In genomic region chr9:123216387-123216786, GRCh38 we compare ENCODE assay signal across 1 cellular context.
TF ChIP-seq lines count a peak whose summit lies in the region.

No MANE protein-coding gene starts in this region.

TF ChIP-seq in GM23338, 12 proteins besides CTCF, POLR2A, EP300 and RAD21:
- TF ChIP-seq ZNF331 (CRISPR knock-in tag; IDR thresholded peaks at IDR 0.05; ENCODE audit: low read depth): no peak
- no peak for TF ChIP-seq ETS1 (IDR thresholded peaks at IDR 0.05)
- TF ChIP-seq POLR2AphosphoS5 (IDR thresholded peaks at IDR 0.05; ENCODE audit: low read depth): no peak
- TF ChIP-seq EZH2phosphoT487 (IDR thresholded peaks at IDR 0.05; ENCODE audit: unreplicated experiment): no peak
- TF ChIP-seq CREB1 (CRISPR knock-in tag; IDR thresholded peaks at IDR 0.05; ENCODE audit: low read depth): no peak
- TF ChIP-seq NANOG (IDR thresholded peaks at IDR 0.05; ENCODE audit: borderline replicate concordance): no peak
- no peak for TF ChIP-seq STAT1 (IDR thresholded peaks at IDR 0.05; ENCODE audit: unreplicated experiment)
- no peak for TF ChIP-seq EZH2 (IDR thresholded peaks at IDR 0.05; ENCODE audit: low read depth, unreplicated experiment)
- no peak for TF ChIP-seq REST (IDR thresholded peaks at IDR 0.05; ENCODE audit: unreplicated experiment)
TF ChIP-seq in GM23338: peak in this region for 0.
